In genomic region chr6:5442319-5442718, GRCh38 we compare ENCODE assay signal across 30 cellular contexts.
"Had no signal": no experiment of that assay in that cellular context is flagged by ENCODE, and none has a peak within 500 bp of the region (broad histone marks: within the 10 kb centered on the region; RNA-seq: fewer than 3 reads in every experiment).

No MANE protein-coding gene starts in this region.

- H3K36me3 ChIP-seq: breast epithelium, cardiac muscle cell, gastrocnemius medialis, heart left ventricle had no signal

- DNase-seq: activated CD4-positive, alpha-beta memory T cell treated with anti-CD3 and anti-CD28 coated beads, Interleukin-2, amount 10 ng/mL, durations not matched to agents 7 days and 5 days; activated CD4-positive, alpha-beta T cell treated with anti-CD3 and anti-CD28 coated beads for 1 hour; activated CD4-positive, alpha-beta T cell treated with anti-CD3 and anti-CD28 coated beads for 4 hours; activated CD4-positive, alpha-beta T cell treated with anti-CD3 and anti-CD28 coated beads, Interleukin-2, amount 10 ng/mL, durations not matched to agents 7 days and 5 days; activated CD4-positive, alpha-beta T cell treated with anti-CD3 and anti-CD28 coated beads, Interleukin-2, amount 50 U/mL, for 4 hours; activated CD8-positive, alpha-beta memory T cell treated with anti-CD3 and anti-CD28 coated beads, Interleukin-2, amount 50 U/mL, for 48 hours; activated gamma-delta T cell; activated naive CD4-positive, alpha-beta T cell; activated naive CD4-positive, alpha-beta T cell treated with anti-CD3 and anti-CD28 coated beads, Interleukin-2, amount 10 ng/mL, durations not matched to agents 7 days and 5 days; activated naive CD8-positive, alpha-beta T cell treated with anti-CD3 and anti-CD28 coated beads, Interleukin-2, amount 10 ng/mL, durations not matched to agents 7 days and 5 days; activated T-cell treated with anti-CD3 and anti-CD28 coated beads for 4 hours; activated T-cell treated with anti-CD3 and anti-CD28 coated beads, Interleukin-2, amount 50 U/mL, for 24 hours; activated T-cell treated with anti-CD3 and anti-CD28 coated beads, Interleukin-2, amount 50 U/mL, for 72 hours; central memory CD4-positive, alpha-beta T cell; cerebellar nuclear complex; dorsolateral prefrontal cortex; effector memory CD4-positive, alpha-beta T cell; endodermal cell; foreskin keratinocyte; gastrocnemius medialis; glutamatergic neuron; heart left ventricle; T-helper 2 cell had no signal

- H3K4me3 ChIP-seq: ascending aorta, breast epithelium, cardiac muscle cell, coronary artery, dorsolateral prefrontal cortex, gastrocnemius medialis, heart left ventricle had no signal

- H3K27me3 ChIP-seq: ascending aorta, breast epithelium, cardiac muscle cell, dorsolateral prefrontal cortex, foreskin keratinocyte, gastrocnemius medialis, heart left ventricle had no signal

- H3K9me3 ChIP-seq: ascending aorta, breast epithelium, gastrocnemius medialis had no signal

- H3K4me1 ChIP-seq: ascending aorta, breast epithelium, foreskin keratinocyte, gastrocnemius medialis had no signal

- ATAC-seq: activated naive CD4-positive, alpha-beta T cell treated with anti-CD3 and anti-CD28 coated beads, Interleukin-2, amount 50 U/mL, for 72 hours; activated T-cell treated with anti-CD3 and anti-CD28 coated beads, Interleukin-2, amount 50 U/mL, for 72 hours; esophagus mucosa; foreskin keratinocyte; gastrocnemius medialis; heart left ventricle; WTC11 had no signal

- H3K27ac ChIP-seq: ascending aorta, breast epithelium, cardiac muscle cell, coronary artery, dorsolateral prefrontal cortex, foreskin keratinocyte, gastrocnemius medialis, heart left ventricle had no signal
